In genomic region chr12:2494490-2495192, GRCh38 we compare ENCODE assay signal across 16 cellular contexts.
DNase-seq lines count a peak whose midpoint lies in the region; ATAC-seq and TF ChIP-seq lines count a peak whose summit lies in the region.
"Had no signal": no experiment of that assay in that cellular context is flagged by ENCODE, and none has a peak within 500 bp of the region (broad histone marks: within the 10 kb centered on the region; RNA-seq: fewer than 3 reads in every experiment).

No MANE protein-coding gene starts in this region.

- no peaks in the 10 kb centered on the region for H3K27me3 Mint-ChIP-seq in activated naive CD8-positive, alpha-beta T cell treated with anti-CD3 and anti-CD28 coated beads, Interleukin-2, amount 50 U/mL, for 24 hours
- H3K27me3 Mint-ChIP-seq in CD4-positive, alpha-beta memory T cell = peaks cover 8 to 12% of the 10 kb centered on the region in 2 donors

- no peak overlapping the region for H2AFZ ChIP-seq in PC-9

- intact Hi-C loops in Right ventricle myocardium inferior (cut with DNase I) = loop anchor here (5.0 kb wide), 3 partner anchors 88 to 832 kb away; no protein-coding TSS in a partner anchor
- intact Hi-C loops in cardiac septum (cut with DNase I) = loop anchor here (5.0 kb wide), 1 partner anchor 88 kb away; no protein-coding TSS in a partner anchor
- intact Hi-C loops in PC-9 (cut with micrococcal nuclease; ENCODE audit: unreplicated experiment) = no loop called here
- intact Hi-C loops in CD4-positive, alpha-beta memory T cell (cut with micrococcal nuclease) = no loop called here

- H3K4me2 ChIP-seq in PC-9 = no peak overlapping the region

- POLR2A ChIA-PET in PC-9 (lab: Charles Lee; ENCODE audit: unreplicated experiment) = no interaction called here
- POLR2A ChIA-PET in CD4-positive, alpha-beta memory T cell (lab: Charles Lee; ENCODE audit: partially characterized antibody) = no interaction called here

- peak; percentile 71 for ATAC-seq in Right ventricle myocardium inferior
- ATAC-seq in HG03039 (IDR thresholded peaks at IDR 0.05; ENCODE audit: unreplicated experiment) = no peak
- no peak for ATAC-seq in activated naive CD8-positive, alpha-beta T cell treated with anti-CD3 and anti-CD28 coated beads, Interleukin-2, amount 50 U/mL, for 24 hours
- ATAC-seq: Panc1 had no signal

- H4K20me1 ChIP-seq in PC-9 (ENCODE audit: insufficient read depth) = no peaks in the 10 kb centered on the region

- H3K79me2 ChIP-seq in PC-9 (ENCODE audit: low read depth) = no peaks in the 10 kb centered on the region

- no peak overlapping the region for H3K27ac Mint-ChIP-seq in activated naive CD8-positive, alpha-beta T cell treated with anti-CD3 and anti-CD28 coated beads, Interleukin-2, amount 50 U/mL, for 24 hours
- peak overlapping the region in 1 of 7 donors; percentile 23 for H3K27ac Mint-ChIP-seq in CD4-positive, alpha-beta memory T cell
- H3K27ac Mint-ChIP-seq: activated CD4-positive, alpha-beta T cell treated with anti-CD3 and anti-CD28 coated beads, Interleukin-2, amount 10 ng/mL, durations not matched to agents 7 days and 5 days; endodermal cell; HFFc6 had no signal

- H3K27me3 ChIP-seq in rectal smooth muscle tissue (ENCODE audit: control insufficient read depth, insufficient read depth, low read length) = no peaks in the 10 kb centered on the region
- peaks cover 99% of the 10 kb centered on the region for H3K27me3 ChIP-seq in PC-9 (ENCODE audit: insufficient read depth, low read depth)
- no peaks in the 10 kb centered on the region for H3K27me3 ChIP-seq in CD4-positive, alpha-beta memory T cell (ENCODE audit: insufficient read depth, low read length)

- no peaks in the 10 kb centered on the region for H3F3A ChIP-seq in PC-9 (ENCODE audit: insufficient read depth, low read depth)

- no peaks in the 10 kb centered on the region for H3K9me3 ChIP-seq in PC-9 (ENCODE audit: insufficient read depth, low read depth)
- H3K9me3 ChIP-seq in CD4-positive, alpha-beta memory T cell (ENCODE audit: control insufficient read depth in 1 of 2, low read length in 2 of 2) = no peaks in the 10 kb centered on the region

- no peak for TF ChIP-seq CTCF in PC-9 (conservative IDR thresholded peaks at IDR 0.05)

- DNase-seq in Right ventricle myocardium inferior (ENCODE audit: missing footprints) (no peak), cardiac septum (ENCODE audit: low spot score) (no peak), iris pigment epithelial cell (ENCODE audit: low read depth) (peak; percentile 30), PC-9 (no peak)
- no peak for DNase-seq in activated naive CD8-positive, alpha-beta T cell treated with anti-CD3 and anti-CD28 coated beads, Interleukin-2, amount 50 U/mL, for 24 hours
- DNase-seq in CD4-positive, alpha-beta memory T cell = no peak
- DNase-seq: 8988T; activated CD4-positive, alpha-beta T cell treated with anti-CD3 and anti-CD28 coated beads, Interleukin-2, amount 10 ng/mL, durations not matched to agents 7 days and 5 days; endodermal cell; HFFc6; MV-4-11; NCI-H510A; stimulated activated naive CD4-positive, alpha-beta T cell treated with Interleukin-2 at 50 U/mL for 16 hours had no signal

- no peaks in the 10 kb centered on the region for H3K4me1 Mint-ChIP-seq in activated naive CD8-positive, alpha-beta T cell treated with anti-CD3 and anti-CD28 coated beads, Interleukin-2, amount 50 U/mL, for 24 hours
- peaks cover 0 to 2% (median 0%) of the 10 kb centered on the region in 4 donors for H3K4me1 Mint-ChIP-seq in CD4-positive, alpha-beta memory T cell
- H3K4me1 Mint-ChIP-seq: activated CD4-positive, alpha-beta T cell treated with anti-CD3 and anti-CD28 coated beads, Interleukin-2, amount 10 ng/mL, durations not matched to agents 7 days and 5 days had no signal

- H3K27ac ChIP-seq in rectal smooth muscle tissue (ENCODE audit: low read depth, low read length) (peak overlapping the region; percentile 54), PC-9 (no peak overlapping the region)
- H3K27ac ChIP-seq in CD4-positive, alpha-beta memory T cell (ENCODE audit: low read depth, low read length) = no peak overlapping the region

- no peaks in the 10 kb centered on the region for H3K36me3 Mint-ChIP-seq in activated naive CD8-positive, alpha-beta T cell treated with anti-CD3 and anti-CD28 coated beads, Interleukin-2, amount 50 U/mL, for 24 hours (ENCODE audit: low read depth)
- H3K36me3 Mint-ChIP-seq in CD4-positive, alpha-beta memory T cell = no peaks in the 10 kb centered on the region

- H3K4me3 ChIP-seq in rectal smooth muscle tissue (ENCODE audit: low read length) (no peak overlapping the region), PC-9 (no peak overlapping the region)
- no peak overlapping the region for H3K4me3 ChIP-seq in CD4-positive, alpha-beta memory T cell (ENCODE audit: low read length in 2 of 2)

- CTCF ChIA-PET in PC-9 (lab: Charles Lee) = no interaction called here
- CTCF ChIA-PET in CD4-positive, alpha-beta memory T cell (lab: Charles Lee; ENCODE audit: partially characterized antibody) = no interaction called here

- BruUV-seq in PC-9 (replicated peaks; lab: Mats Ljungman, UMichigan) = no TSS peak

- no peak overlapping the region for H3K4me3 Mint-ChIP-seq in activated naive CD8-positive, alpha-beta T cell treated with anti-CD3 and anti-CD28 coated beads, Interleukin-2, amount 50 U/mL, for 24 hours
- H3K4me3 Mint-ChIP-seq in CD4-positive, alpha-beta memory T cell = no peak overlapping the region
- H3K4me3 Mint-ChIP-seq: activated CD4-positive, alpha-beta T cell treated with anti-CD3 and anti-CD28 coated beads, Interleukin-2, amount 10 ng/mL, durations not matched to agents 7 days and 5 days; endodermal cell; HFFc6 had no signal

- no peak overlapping the region for H3K9ac ChIP-seq in rectal smooth muscle tissue (ENCODE audit: low read length)

- H3K4me1 ChIP-seq in rectal smooth muscle tissue (ENCODE audit: control insufficient read depth, insufficient read depth, low read length) = peaks cover 11% of the 10 kb centered on the region
- H3K4me1 ChIP-seq in PC-9 (replicated peaks; ENCODE audit: insufficient read depth) = no peaks in the 10 kb centered on the region
- no peaks in the 10 kb centered on the region for H3K4me1 ChIP-seq in CD4-positive, alpha-beta memory T cell (ENCODE audit: insufficient read depth, low read length)

- no peaks in the 10 kb centered on the region for H3K9me2 ChIP-seq in PC-9 (ENCODE audit: insufficient read depth)

- no peaks in the 10 kb centered on the region for H3K9me3 Mint-ChIP-seq in activated naive CD8-positive, alpha-beta T cell treated with anti-CD3 and anti-CD28 coated beads, Interleukin-2, amount 50 U/mL, for 24 hours
- peaks cover 0 to 2% (median 0%) of the 10 kb centered on the region in 8 donors for H3K9me3 Mint-ChIP-seq in CD4-positive, alpha-beta memory T cell
- H3K9me3 Mint-ChIP-seq: activated CD4-positive, alpha-beta T cell treated with anti-CD3 and anti-CD28 coated beads, Interleukin-2, amount 10 ng/mL, durations not matched to agents 7 days and 5 days; endodermal cell; HFFc6 had no signal

- H3K36me3 ChIP-seq in rectal smooth muscle tissue (ENCODE audit: control insufficient read depth, insufficient read depth, low read length) = no peaks in the 10 kb centered on the region
- no peaks in the 10 kb centered on the region for H3K36me3 ChIP-seq in PC-9 (ENCODE audit: low read depth)
- H3K36me3 ChIP-seq in CD4-positive, alpha-beta memory T cell (ENCODE audit: insufficient read depth, low read length) = no peaks in the 10 kb centered on the region

Comparison
In these comparisons a context has a peak if more than half of its experiments do, and no peak if none do; other contexts are left out.
1. intact Hi-C loops: an anchor here in Right ventricle myocardium inferior (5.0 kb wide) and cardiac septum (5.0 kb wide); none called in PC-9 and CD4-positive, alpha-beta memory T cell.